Comparison of ENCODE assay signal across 16 cellular contexts in the genomic region with DNA sequence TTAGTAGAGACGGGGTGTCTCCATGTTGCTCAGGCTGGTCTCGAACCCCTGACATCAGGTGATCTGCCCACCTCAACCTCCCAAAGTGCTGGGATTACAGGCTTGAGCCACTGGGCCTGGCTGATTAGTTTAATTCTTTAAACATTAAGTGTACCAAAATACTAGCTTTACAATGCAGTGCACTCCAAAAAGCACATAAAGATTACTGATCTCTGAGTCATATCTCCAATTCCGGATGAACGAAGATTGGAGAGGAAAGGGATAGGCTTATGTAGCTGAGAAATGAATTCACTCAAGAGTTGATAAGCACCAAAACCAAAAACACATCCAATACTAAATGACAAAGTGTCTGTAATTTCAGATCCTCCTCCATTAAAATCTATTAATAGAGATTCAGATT. TPM values are rescaled to one million over a fixed set of nuclear protein-coding genes. Genes with fewer than 3 reads are reported as not detected.
DNase-seq lines count a peak whose midpoint lies in the region; ATAC-seq and TF ChIP-seq lines count a peak whose summit lies in the region.
"Had no signal": no experiment of that assay in that cellular context is flagged by ENCODE, and none has a peak within 500 bp of the region (broad histone marks: within the 10 kb centered on the region; RNA-seq: fewer than 3 reads in every experiment).

No MANE protein-coding gene starts in this region.

- H3K27ac Mint-ChIP-seq in mesothelial cell of epicardium, result peak overlapping the region; percentile 33
- H3K27ac Mint-ChIP-seq: activated naive CD8-positive, alpha-beta T cell; naive thymus-derived CD8-positive, alpha-beta T cell; WTC11 had no signal

- H3K4me3 ChIP-seq in OCI-LY1 (ENCODE audit: low read depth, low read length, poor library complexity, severe bottlenecking), result no peak overlapping the region
- H3K4me3 ChIP-seq in mammary epithelial cell (replicated peaks in 1 of 3; ENCODE audit: insufficient read depth in 1 of 3, low read depth in 2 of 3, low read length in 3 of 3), result no peak overlapping the region
- H3K4me3 ChIP-seq: BLaER1 treated with 17β-estradiol and CSF1 and Interleukin-3, amounts not matched to agents 10 nM and 100 nM; K562 had no signal

- H3K27ac ChIP-seq in OCI-LY1 (ENCODE audit: low read depth, low read length, poor library complexity, severe bottlenecking) (peak overlapping the region; percentile 96), mammary epithelial cell (ENCODE audit: insufficient read depth, low read depth, low read length) (peak overlapping the region; percentile 28)

- no peaks in the 10 kb centered on the region for H3K27me3 ChIP-seq in OCI-LY1 (ENCODE audit: insufficient read depth, low read length)
- H3K27me3 ChIP-seq in mammary epithelial cell (ENCODE audit: insufficient read depth, low read length), result no peaks in the 10 kb centered on the region
- H3K27me3 ChIP-seq: BLaER1 treated with 17β-estradiol and CSF1 and Interleukin-3, amounts not matched to agents 10 nM and 100 nM had no signal

- in situ Hi-C loops in mammary epithelial cell (cut with MboI; ENCODE audit: low sequenced_read_pairs in 2 of 2), result no loop called here

- peaks cover 1% of the 10 kb centered on the region for H3K27me3 Mint-ChIP-seq in mesothelial cell of epicardium (ENCODE audit: low read depth)
- H3K27me3 Mint-ChIP-seq: activated naive CD8-positive, alpha-beta T cell; naive thymus-derived CD8-positive, alpha-beta T cell had no signal

- H3K36me3 ChIP-seq in OCI-LY1 (ENCODE audit: insufficient read depth, low read length), result no peaks in the 10 kb centered on the region
- no peaks in the 10 kb centered on the region for H3K36me3 ChIP-seq in mammary epithelial cell (ENCODE audit: insufficient read depth, low read length)
- H3K36me3 ChIP-seq: BLaER1 treated with 17β-estradiol and CSF1 and Interleukin-3, amounts not matched to agents 10 nM and 100 nM had no signal

- TF ChIP-seq CTCF in OCI-LY1 (IDR thresholded peaks at IDR 0.05; ENCODE audit: low read length) (no peak), mammary epithelial cell (conservative IDR thresholded peaks at IDR 0.05 in 1 of 2, IDR thresholded peaks at IDR 0.05 in 1 of 2; ENCODE audit: extremely low read depth in 1 of 2, insufficient read depth in 1 of 2, low read depth in 1 of 2, low read length in 2 of 2) (no peak), mesothelial cell of epicardium (IDR thresholded peaks at IDR 0.05; ENCODE audit: unreplicated experiment) (no peak)

- no peak overlapping the region for H3K9ac ChIP-seq in OCI-LY1 (ENCODE audit: low read length)
- no peak overlapping the region for H3K9ac ChIP-seq in mammary epithelial cell (ENCODE audit: insufficient read depth, low read length)
- H3K9ac ChIP-seq: BLaER1 treated with 17β-estradiol and CSF1 and Interleukin-3, amounts not matched to agents 10 nM and 100 nM had no signal

- H3K9me3 Mint-ChIP-seq in mesothelial cell of epicardium, result peaks cover 6% of the 10 kb centered on the region
- H3K9me3 Mint-ChIP-seq: WTC11 had no signal

- 20% methylated on average over 3 of the region's 4 CpGs for WGBS in mammary epithelial cell (ENCODE audit: low coverage, missing lambda C conversion rate)

- H3K9me3 ChIP-seq in OCI-LY1 (ENCODE audit: low read length) (no peaks in the 10 kb centered on the region), mammary epithelial cell (replicated peaks; ENCODE audit: insufficient read depth, low read length) (no peaks in the 10 kb centered on the region)
- H3K9me3 ChIP-seq: BLaER1 treated with 17β-estradiol and CSF1 and Interleukin-3, amounts not matched to agents 10 nM and 100 nM had no signal

- H2AFZ ChIP-seq in OCI-LY1 (ENCODE audit: low read length), result no peak overlapping the region
- no peak overlapping the region for H2AFZ ChIP-seq in mammary epithelial cell (ENCODE audit: low read depth, low read length)

- no peak overlapping the region for H3K4me3 Mint-ChIP-seq in mesothelial cell of epicardium
- H3K4me3 Mint-ChIP-seq: activated naive CD8-positive, alpha-beta T cell; naive thymus-derived CD8-positive, alpha-beta T cell; WTC11 had no signal

- no TSS peak for BruUV-seq in mammary epithelial cell (replicated peaks; lab: Mats Ljungman, UMichigan)

- H3K4me2 ChIP-seq in OCI-LY1 (ENCODE audit: low read length), result no peak overlapping the region
- peak overlapping the region; percentile 41 for H3K4me2 ChIP-seq in mammary epithelial cell (ENCODE audit: insufficient read depth, low read depth, low read length)

- H3F3A ChIP-seq in OCI-LY1 (ENCODE audit: insufficient read depth, low read length), result no peaks in the 10 kb centered on the region

- H4K20me1 ChIP-seq in OCI-LY1 (ENCODE audit: insufficient read depth, low read length) (no peaks in the 10 kb centered on the region), mammary epithelial cell (ENCODE audit: insufficient read depth, low read length) (no peaks in the 10 kb centered on the region)
- H4K20me1 ChIP-seq: BLaER1 treated with 17β-estradiol and CSF1 and Interleukin-3, amounts not matched to agents 10 nM and 100 nM had no signal

- no peaks in the 10 kb centered on the region for H3K79me2 ChIP-seq in OCI-LY1 (ENCODE audit: insufficient read depth, low read length)
- no peaks in the 10 kb centered on the region for H3K79me2 ChIP-seq in mammary epithelial cell (ENCODE audit: insufficient read depth, low read length)

- dilution Hi-C loops in mammary epithelial cell (cut with HindIII; ENCODE audit: low sequenced_read_pairs), result no loop called here

- no peak for ATAC-seq in HG03571 (IDR thresholded peaks at IDR 0.05; ENCODE audit: unreplicated experiment)
- ATAC-seq: K562; naive thymus-derived CD8-positive, alpha-beta T cell; WTC11 had no signal

- H3K4me1 ChIP-seq in OCI-LY1 (ENCODE audit: insufficient read depth, low read length, severe bottlenecking), result peaks cover 94% of the 10 kb centered on the region
- H3K4me1 ChIP-seq in mammary epithelial cell (ENCODE audit: insufficient read depth, low read length), result peaks cover 36% of the 10 kb centered on the region

- DNase-seq in ELR (ENCODE audit: low read depth) (peak; percentile 60), mammary epithelial cell (peak; percentile 59), mesothelial cell of epicardium (ENCODE audit: low spot score in 2 of 2, unreplicated experiment in 2 of 2) (no peak), AG20443 (ENCODE audit: low spot score) (no peak), T-helper 1 cell (no peak)
- no peak for DNase-seq in central memory CD4-positive, alpha-beta T cell
- DNase-seq: naive thymus-derived CD8-positive, alpha-beta T cell; NCI-H146; NCI-H748 treated with DMSO at 0.1 percent for 48 hours; right cardiac atrium had no signal

- CTCF ChIA-PET in mammary epithelial cell (lab: Charles Lee; ENCODE audit: low non-redundant PET), result interaction anchor here (0.6 kb wide), 1 partner anchor 80 kb away, joined by 3 read pairs; no protein-coding TSS in a partner anchor

- no peaks in the 10 kb centered on the region for H3K9me2 ChIP-seq in OCI-LY1 (ENCODE audit: low read depth, low read length)

- no peaks in the 10 kb centered on the region for H3K36me3 Mint-ChIP-seq in mesothelial cell of epicardium
- H3K36me3 Mint-ChIP-seq: activated naive CD8-positive, alpha-beta T cell; naive thymus-derived CD8-positive, alpha-beta T cell; WTC11 had no signal

- intact Hi-C loops in mammary epithelial cell (cut with micrococcal nuclease), result loop anchor here (5.0 kb wide), 1 partner anchor 119 kb away; no protein-coding TSS in a partner anchor

- H3K4me1 Mint-ChIP-seq in mesothelial cell of epicardium, result peaks cover 40% of the 10 kb centered on the region
- H3K4me1 Mint-ChIP-seq: naive thymus-derived CD8-positive, alpha-beta T cell had no signal

RNA-seq across cellular contexts. Expression of a gene that starts 15.1 kb away (rescaled TPM):
- 10 to 100 TPM in 1 of 2 donors, 1 to 10 TPM in 1; 2.8 to 25.0 TPM for total RNA-seq in mammary epithelial cell
- polyA plus RNA-seq in mammary epithelial cell, result 11.2 TPM
- 115 TPM for polyA minus RNA-seq in mammary epithelial cell
- 17.2 to 28.7 TPM (median 20.2 TPM) in 3 replicates for total RNA-seq in mesothelial cell of epicardium
- total RNA-seq: naive thymus-derived CD8-positive, alpha-beta T cell had no signal
- polyA plus RNA-seq: K562; naive thymus-derived CD8-positive, alpha-beta T cell had no signal

Comparison
In these comparisons a context has a peak if more than half of its experiments do, and no peak if none do; other contexts are left out.
1. DNase-seq: peak in ELR (single experiment) and mammary epithelial cell (single experiment); none in mesothelial cell of epicardium (0 of 2), AG20443 (single experiment), central memory CD4-positive, alpha-beta T cell (single experiment) and T-helper 1 cell (0 of 5).